Comparison of ENCODE assay signal across 9 cellular contexts in the genomic region with DNA sequence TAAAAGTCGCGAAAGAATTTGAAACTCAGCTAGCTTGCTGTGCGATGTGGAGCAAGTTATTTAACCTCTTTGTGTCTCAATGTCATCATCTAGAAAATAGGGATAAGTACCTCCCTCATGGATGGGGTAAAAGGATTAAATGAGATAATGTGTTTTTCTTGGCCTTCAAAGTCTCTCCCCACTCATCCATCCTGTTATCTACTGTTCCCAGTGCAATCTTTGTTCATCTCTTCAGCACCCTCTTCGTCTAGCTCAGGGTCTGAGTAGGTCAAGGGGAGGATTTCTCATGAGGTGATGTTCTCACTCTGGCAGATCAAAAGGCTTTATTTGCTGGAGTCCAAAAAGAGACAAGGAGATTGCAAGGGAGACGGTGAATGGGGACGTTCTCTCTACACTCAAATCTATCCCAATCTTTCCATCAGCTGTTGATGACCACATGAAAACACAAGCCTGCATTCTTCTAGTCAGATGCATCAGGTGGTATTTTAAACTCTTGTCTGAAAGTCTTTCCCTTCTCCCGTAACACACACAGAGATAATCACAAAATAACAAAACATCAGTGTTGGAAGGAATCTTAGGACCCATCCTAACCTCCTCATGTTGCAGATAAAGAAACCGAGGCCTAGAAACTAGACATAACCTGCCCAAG. TPM values are rescaled to one million over a fixed set of nuclear protein-coding genes. Genes with fewer than 3 reads are reported as not detected.
DNase-seq lines count a peak whose midpoint lies in the region; ATAC-seq and TF ChIP-seq lines count a peak whose summit lies in the region.
"Had no signal": no experiment of that assay in that cellular context is flagged by ENCODE, and none has a peak within 500 bp of the region (broad histone marks: within the 10 kb centered on the region; RNA-seq: fewer than 3 reads in every experiment).

No MANE protein-coding gene starts in this region.

- intact Hi-C loops in heart right ventricle (cut with DNase I), result no loop called here
- intact Hi-C loops in cardiac septum (cut with DNase I), result no loop called here
- intact Hi-C loops in MCF 10A (cut with micrococcal nuclease), result no loop called here
- intact Hi-C loops in uterus (cut with DNase I; ENCODE audit: low total_unique reads), result no loop called here
- intact Hi-C loops in posterior cingulate gyrus (cut with DNase I), result no loop called here

- no peak overlapping the region for H2BK120ac ChIP-seq in mesendoderm (ENCODE audit: low read depth, low read length)

- peaks cover 13% of the 10 kb centered on the region for H3K36me3 Mint-ChIP-seq in MCF 10A (ENCODE audit: insufficient read depth, unreplicated experiment)

- CTCF ChIA-PET in MCF 10A (lab: Yijun Ruan, JAX), result interaction anchor here (0.6 to 1.2 kb wide), 5 partner anchors 12 to 533 kb away, joined by 3 to 4 read pairs (median 3); partner anchors contain the start of gene CEMIP

- H3K27ac ChIP-seq in heart right ventricle (peak overlapping the region in 5 of 10 donors; percentile 85 to 94 (median 93)), mesendoderm (ENCODE audit: low read depth, low read length) (no peak overlapping the region), uterus (no peak overlapping the region)

- H3K4me3 ChIP-seq in heart right ventricle (peak overlapping the region; percentile 64 to 97 (median 80)), mesendoderm (ENCODE audit: low read length) (peak overlapping the region; percentile 70), uterus (peak overlapping the region; percentile 80 to 91)

- peaks cover 49% of the 10 kb centered on the region for H3K4me1 Mint-ChIP-seq in MCF 10A (ENCODE audit: insufficient read depth, unreplicated experiment)

- H3K79me1 ChIP-seq in mesendoderm (ENCODE audit: low read length), result peaks cover 16% of the 10 kb centered on the region

- no peak for TF ChIP-seq POLR2A in uterus (IDR thresholded peaks at IDR 0.05)

- BruUV-seq in MCF 10A (replicated peaks; lab: Mats Ljungman, UMichigan), result TSS peak; percentile 56

- H3K27me3 Mint-ChIP-seq in MCF 10A (ENCODE audit: insufficient read depth, unreplicated experiment), result no peaks in the 10 kb centered on the region

- no peak overlapping the region for H3K4ac ChIP-seq in mesendoderm (ENCODE audit: low read depth, low read length)

- H3K36me3 ChIP-seq in heart right ventricle (no peaks in the 10 kb centered on the region), mesendoderm (ENCODE audit: control insufficient read depth, insufficient read depth, low read length) (no peaks in the 10 kb centered on the region), uterus (no peaks in the 10 kb centered on the region)

- TF ChIP-seq CTCF in heart right ventricle (IDR thresholded peaks at IDR 0.05), result no peak
- TF ChIP-seq CTCF in MCF 10A (IDR thresholded peaks at IDR 0.05; ENCODE audit: unreplicated experiment), result no peak
- TF ChIP-seq CTCF in uterus (IDR thresholded peaks at IDR 0.05), result no peak

- H2BK15ac ChIP-seq in mesendoderm (replicated peaks; ENCODE audit: low read depth), result no peak overlapping the region

- peak overlapping the region; percentile 88 for H3K9ac ChIP-seq in mesendoderm (ENCODE audit: low read length)

- H2AK5ac ChIP-seq in mesendoderm (ENCODE audit: low read length), result no peak overlapping the region

- H3K9me3 Mint-ChIP-seq in MCF 10A (ENCODE audit: unreplicated experiment), result no peaks in the 10 kb centered on the region

- H3K56ac ChIP-seq in mesendoderm (ENCODE audit: low read length), result peak overlapping the region; percentile 94

- no peak overlapping the region for H2BK5ac ChIP-seq in mesendoderm (ENCODE audit: low read length)

- H3K79me2 ChIP-seq in mesendoderm (ENCODE audit: control insufficient read depth, insufficient read depth, low read length), result peaks cover 50% of the 10 kb centered on the region

- no peak overlapping the region for H4K5ac ChIP-seq in mesendoderm (ENCODE audit: low read length)

- no peak overlapping the region for H4K8ac ChIP-seq in mesendoderm (ENCODE audit: low read depth, low read length)

- POLR2A ChIA-PET in MCF 10A (lab: Yijun Ruan, JAX), result interaction anchor here (0.6 to 4.3 kb wide), 5 partner anchors 12 to 1237 kb away, joined by 3 to 76 read pairs (median 4); partner anchors contain the start of gene TLNRD1

- ATAC-seq in heart right ventricle, result no peak
- no peak for ATAC-seq in GM18909 (IDR thresholded peaks at IDR 0.05; ENCODE audit: poor library complexity, unreplicated experiment)

- H3K27ac Mint-ChIP-seq in MCF 10A (ENCODE audit: low read depth, unreplicated experiment), result peak overlapping the region; percentile 95

- peak overlapping the region; percentile 93 for H3K4me3 Mint-ChIP-seq in MCF 10A (ENCODE audit: unreplicated experiment)

- H3K4me1 ChIP-seq in heart right ventricle, result peaks cover 3 to 79% (median 71%) of the 10 kb centered on the region in 9 donors
- H3K4me1 ChIP-seq in mesendoderm (ENCODE audit: control insufficient read depth, low read depth, low read length), result peaks cover 17% of the 10 kb centered on the region
- H3K4me1 ChIP-seq in uterus, result peaks cover 7 to 11% of the 10 kb centered on the region in 2 donors

- H3K23ac ChIP-seq in mesendoderm (ENCODE audit: low read length), result no peak overlapping the region

- WGBS in heart right ventricle, 2 donors, result 51 to 52% methylated on average over 8 of the region's 8 CpGs
- WGBS in mesendoderm (ENCODE audit: extremely low coverage, insufficient coverage, low lambda C conversion rate), result no CpG with 5 or more reads among the region's 8 CpGs

- no peak for DNase-seq in heart right ventricle
- DNase-seq in cardiac septum (ENCODE audit: low spot score), result no peak
- no peak for DNase-seq in MCF 10A (ENCODE audit: unreplicated experiment)
- DNase-seq in mesendoderm, result no peak
- no peak for DNase-seq in uterus
- DNase-seq in cerebellar nuclear complex (lab: John Stamatoyannopoulos, UW), result no peak
- DNase-seq in posterior cingulate gyrus, result no peak
- DNase-seq: activated CD4-positive, alpha-beta T cell treated with anti-CD3 and anti-CD28 coated beads, Interleukin-2, amount 50 U/mL, for 1 hour had no signal

- no peak overlapping the region for H3K18ac ChIP-seq in mesendoderm (ENCODE audit: low read length)

- H3K27me3 ChIP-seq in heart right ventricle (no peaks in the 10 kb centered on the region), mesendoderm (ENCODE audit: insufficient read depth, low read length, poor library complexity) (no peaks in the 10 kb centered on the region), uterus (no peaks in the 10 kb centered on the region)

- H3K9me3 ChIP-seq in heart right ventricle (no peaks in the 10 kb centered on the region), uterus (no peaks in the 10 kb centered on the region)

- H3K4me2 ChIP-seq in mesendoderm (ENCODE audit: low read length), result peak overlapping the region; percentile 98

RNA-seq across cellular contexts. Expression of gene MESD, which starts 1.3 kb away (rescaled TPM):
- total RNA-seq in heart right ventricle (10 to 100 TPM; 11.1 to 17.6 (median 15.2) TPM), cardiac septum (12.5 TPM), MCF 10A (2022) (29.7 and 30.2 TPM in 2 replicates), uterus (10 to 100 TPM; 23.6 to 48.7 (median 27.7) TPM)
- polyA plus RNA-seq in heart right ventricle, result 10 to 100 TPM; 13.4 TPM
- polyA plus RNA-seq in mesendoderm (2013, experiment 1 of 2), result 32.1 TPM
- 31.9 TPM for polyA plus RNA-seq in mesendoderm (2013, experiment 2 of 2)

RNA-seq across cellular contexts. Expression of gene TLNRD1, which starts 12.5 kb away (rescaled TPM):
- 10 to 100 TPM in 2 of 10 donors, 1 to 10 TPM in 8; 4.3 to 19.4 (median 6.3) TPM for total RNA-seq in heart right ventricle
- 1 to 10 TPM; 5.1 to 8.5 TPM for polyA plus RNA-seq in heart right ventricle
- 7.3 TPM for total RNA-seq in cardiac septum
- total RNA-seq in MCF 10A (2022), result 17.1 and 18.3 TPM in 2 replicates
- polyA plus RNA-seq in mesendoderm (2013, experiment 1 of 2), result 19.4 TPM
- polyA plus RNA-seq in mesendoderm (2013, experiment 2 of 2), result 19.5 TPM
- total RNA-seq in uterus, result 10 to 100 TPM; 10.1 to 22.4 (median 17.8) TPM
